Comparison of ENCODE assay signal across 8 cellular contexts in the genomic region with DNA sequence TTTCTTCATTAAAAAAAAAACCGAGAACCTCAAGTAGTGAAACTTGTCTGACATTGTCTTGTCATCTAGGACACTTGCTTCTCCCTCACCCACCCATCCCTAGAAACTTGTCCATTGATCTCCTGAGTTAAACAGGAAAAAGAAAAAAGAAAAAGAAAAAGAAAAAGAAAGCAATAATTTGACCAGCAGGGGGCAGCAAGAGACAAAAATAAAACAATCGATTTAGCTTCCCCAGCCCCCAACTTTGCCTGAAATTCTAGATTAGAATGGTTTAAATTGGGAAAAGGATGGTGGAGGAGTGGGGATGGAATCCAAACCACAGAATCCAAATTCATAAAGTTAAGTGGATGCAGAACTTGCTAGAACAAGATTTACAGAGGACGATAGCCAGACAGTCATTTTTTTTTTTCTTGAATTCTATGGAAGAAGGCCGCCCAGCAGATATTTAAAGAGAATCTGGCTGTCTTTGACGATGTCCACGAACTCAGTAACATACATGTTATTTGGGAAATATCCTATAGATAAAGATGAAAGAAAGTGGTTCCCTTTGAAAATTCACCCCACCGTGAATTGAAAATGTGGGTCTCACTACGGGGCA.
DNase-seq lines count a peak whose midpoint lies in the region; ATAC-seq and TF ChIP-seq lines count a peak whose summit lies in the region.

No MANE protein-coding gene starts in this region.

- TF ChIP-seq CTCF in LNCaP clone FGC (IDR thresholded peaks at IDR 0.05; ENCODE audit: control insufficient read depth, extremely low read depth, insufficient read depth) (peak; percentile 53), fibroblast of the aortic adventitia (IDR thresholded peaks at IDR 0.05; ENCODE audit: insufficient read depth, low read length) (peak; percentile 40)

- peak; percentile 25 for DNase-seq in activated naive CD4-positive, alpha-beta T cell treated with anti-CD3 and anti-CD28 coated beads for 36 hours
- no peak for DNase-seq in activated naive CD4-positive, alpha-beta T cell (lab: John Stamatoyannopoulos, UW)
- DNase-seq in LNCaP clone FGC (ENCODE audit: low read depth) = no peak
- peak; percentile 57 for DNase-seq in SK-N-DZ (ENCODE audit: low spot score)
- DNase-seq in fibroblast of the aortic adventitia (ENCODE audit: low read depth) = peak; percentile 77
- peak; percentile 38 for DNase-seq in putamen (ENCODE audit: low spot score)

- H3K27ac Mint-ChIP-seq in activated naive CD4-positive, alpha-beta T cell treated with anti-CD3 and anti-CD28 coated beads for 36 hours = no peak overlapping the region

- ATAC-seq in HG03135 (IDR thresholded peaks at IDR 0.05; ENCODE audit: unreplicated experiment) (no peak), GM18517 (IDR thresholded peaks at IDR 0.05; ENCODE audit: unreplicated experiment) (no peak)

- no peak overlapping the region for H3K4me3 ChIP-seq in LNCaP clone FGC (ENCODE audit: low read depth, low read length)
- H3K4me3 ChIP-seq in fibroblast of the aortic adventitia (ENCODE audit: low read depth, low read length) = no peak overlapping the region

- no peaks in the 10 kb centered on the region for H3K9me3 Mint-ChIP-seq in activated naive CD4-positive, alpha-beta T cell treated with anti-CD3 and anti-CD28 coated beads for 36 hours

- CTCF ChIA-PET in activated naive CD4-positive, alpha-beta T cell treated with anti-CD3 and anti-CD28 coated beads for 36 hours (lab: Charles Lee) = interaction anchor here (0.6 to 1.7 kb wide), 6 partner anchors 14 to 1858 kb away, joined by 3 to 7 read pairs (median 4); no protein-coding TSS in a partner anchor

- H3K36me3 Mint-ChIP-seq in activated naive CD4-positive, alpha-beta T cell treated with anti-CD3 and anti-CD28 coated beads for 36 hours (ENCODE audit: low read depth) = no peaks in the 10 kb centered on the region

- H3K27me3 Mint-ChIP-seq in activated naive CD4-positive, alpha-beta T cell treated with anti-CD3 and anti-CD28 coated beads for 36 hours (ENCODE audit: low read depth) = peaks cover 15% of the 10 kb centered on the region

- intact Hi-C loops in activated naive CD4-positive, alpha-beta T cell treated with anti-CD3 and anti-CD28 coated beads for 36 hours (cut with micrococcal nuclease) = loop anchor here (1.0 to 10.0 kb wide), 4 partner anchors 169 to 1858 kb away; no protein-coding TSS in a partner anchor

- H3K4me3 Mint-ChIP-seq in activated naive CD4-positive, alpha-beta T cell treated with anti-CD3 and anti-CD28 coated beads for 36 hours = no peak overlapping the region

- H3K4me1 Mint-ChIP-seq in activated naive CD4-positive, alpha-beta T cell treated with anti-CD3 and anti-CD28 coated beads for 36 hours (ENCODE audit: low read depth) = no peaks in the 10 kb centered on the region

Comparison
In these comparisons a context has a peak if more than half of its experiments do, and no peak if none do; other contexts are left out.
1. DNase-seq: peak in activated naive CD4-positive, alpha-beta T cell treated with anti-CD3 and anti-CD28 coated beads for 36 hours (single experiment), SK-N-DZ (single experiment), fibroblast of the aortic adventitia (single experiment) and putamen (single experiment); none in activated naive CD4-positive, alpha-beta T cell (0 of 4) and LNCaP clone FGC (single experiment).